1 cellular context compared by ENCODE assay signal in genomic region chr15:84960391-84961113, GRCh38.
TF ChIP-seq lines count a peak whose summit lies in the region.

No MANE protein-coding gene starts in this region.

TF ChIP-seq in K562, 482 proteins besides CTCF, POLR2A, EP300 and RAD21 (continued from another document):
- TF ChIP-seq, protein P1, sequence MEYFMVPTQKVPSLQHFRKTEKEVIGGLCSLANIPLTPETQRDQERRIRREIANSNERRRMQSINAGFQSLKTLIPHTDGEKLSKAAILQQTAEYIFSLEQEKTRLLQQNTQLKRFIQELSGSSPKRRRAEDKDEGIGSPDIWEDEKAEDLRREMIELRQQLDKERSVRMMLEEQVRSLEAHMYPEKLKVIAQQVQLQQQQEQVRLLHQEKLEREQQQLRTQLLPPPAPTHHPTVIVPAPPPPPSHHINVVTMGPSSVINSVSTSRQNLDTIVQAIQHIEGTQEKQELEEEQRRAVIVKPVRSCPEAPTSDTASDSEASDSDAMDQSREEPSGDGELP (CRISPR knock-in tag; IDR thresholded peaks at IDR 0.05; ENCODE audit: borderline replicate concordance), result no peak
- TF ChIP-seq, protein P2, sequence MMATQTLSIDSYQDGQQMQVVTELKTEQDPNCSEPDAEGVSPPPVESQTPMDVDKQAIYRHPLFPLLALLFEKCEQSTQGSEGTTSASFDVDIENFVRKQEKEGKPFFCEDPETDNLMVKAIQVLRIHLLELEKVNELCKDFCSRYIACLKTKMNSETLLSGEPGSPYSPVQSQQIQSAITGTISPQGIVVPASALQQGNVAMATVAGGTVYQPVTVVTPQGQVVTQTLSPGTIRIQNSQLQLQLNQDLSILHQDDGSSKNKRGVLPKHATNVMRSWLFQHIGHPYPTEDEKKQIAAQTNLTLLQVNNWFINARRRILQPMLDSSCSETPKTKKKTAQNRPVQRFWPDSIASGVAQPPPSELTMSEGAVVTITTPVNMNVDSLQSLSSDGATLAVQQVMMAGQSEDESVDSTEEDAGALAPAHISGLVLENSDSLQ (IDR thresholded peaks at IDR 0.05), result 0 out of 2 replicates have a peak, but pooled peaks have one; percentile 32
- no peak for TF ChIP-seq TEAD2 (tag; IDR thresholded peaks at IDR 0.05)
- peak; percentile 77 for TF ChIP-seq ADNP (tag; IDR thresholded peaks at IDR 0.05)
- no peak for TF ChIP-seq MTA2 (IDR thresholded peaks at IDR 0.05; ENCODE audit: low read depth)
- no peak for TF ChIP-seq TEAD4 (IDR thresholded peaks at IDR 0.05; ENCODE audit: low read length)
- TF ChIP-seq TEAD4 (CRISPR knock-in tag; IDR thresholded peaks at IDR 0.05; ENCODE audit: borderline replicate concordance), result no peak
- TF ChIP-seq TAF1 (IDR thresholded peaks at IDR 0.05; ENCODE audit: control insufficient read depth, extremely low read depth, insufficient read depth, low read length, severe bottlenecking), result no peak
- TF ChIP-seq TFAM (CRISPR knock-in tag; conservative IDR thresholded peaks at IDR 0.05), result no peak
- TF ChIP-seq AFF1 (IDR thresholded peaks at IDR 0.05; ENCODE audit: low read depth in 1 of 2, partially characterized antibody in 2 of 2), result peak in 1 of 2 experiments; percentile 32
- TF ChIP-seq ZFP36 (IDR thresholded peaks at IDR 0.05; ENCODE audit: low read depth, low read length, partially characterized antibody), result no peak
- TF ChIP-seq SPI1 (IDR thresholded peaks at IDR 0.05; ENCODE audit: borderline replicate concordance, low read depth, low read length), result peak; percentile 85
- TF ChIP-seq, protein P3, sequence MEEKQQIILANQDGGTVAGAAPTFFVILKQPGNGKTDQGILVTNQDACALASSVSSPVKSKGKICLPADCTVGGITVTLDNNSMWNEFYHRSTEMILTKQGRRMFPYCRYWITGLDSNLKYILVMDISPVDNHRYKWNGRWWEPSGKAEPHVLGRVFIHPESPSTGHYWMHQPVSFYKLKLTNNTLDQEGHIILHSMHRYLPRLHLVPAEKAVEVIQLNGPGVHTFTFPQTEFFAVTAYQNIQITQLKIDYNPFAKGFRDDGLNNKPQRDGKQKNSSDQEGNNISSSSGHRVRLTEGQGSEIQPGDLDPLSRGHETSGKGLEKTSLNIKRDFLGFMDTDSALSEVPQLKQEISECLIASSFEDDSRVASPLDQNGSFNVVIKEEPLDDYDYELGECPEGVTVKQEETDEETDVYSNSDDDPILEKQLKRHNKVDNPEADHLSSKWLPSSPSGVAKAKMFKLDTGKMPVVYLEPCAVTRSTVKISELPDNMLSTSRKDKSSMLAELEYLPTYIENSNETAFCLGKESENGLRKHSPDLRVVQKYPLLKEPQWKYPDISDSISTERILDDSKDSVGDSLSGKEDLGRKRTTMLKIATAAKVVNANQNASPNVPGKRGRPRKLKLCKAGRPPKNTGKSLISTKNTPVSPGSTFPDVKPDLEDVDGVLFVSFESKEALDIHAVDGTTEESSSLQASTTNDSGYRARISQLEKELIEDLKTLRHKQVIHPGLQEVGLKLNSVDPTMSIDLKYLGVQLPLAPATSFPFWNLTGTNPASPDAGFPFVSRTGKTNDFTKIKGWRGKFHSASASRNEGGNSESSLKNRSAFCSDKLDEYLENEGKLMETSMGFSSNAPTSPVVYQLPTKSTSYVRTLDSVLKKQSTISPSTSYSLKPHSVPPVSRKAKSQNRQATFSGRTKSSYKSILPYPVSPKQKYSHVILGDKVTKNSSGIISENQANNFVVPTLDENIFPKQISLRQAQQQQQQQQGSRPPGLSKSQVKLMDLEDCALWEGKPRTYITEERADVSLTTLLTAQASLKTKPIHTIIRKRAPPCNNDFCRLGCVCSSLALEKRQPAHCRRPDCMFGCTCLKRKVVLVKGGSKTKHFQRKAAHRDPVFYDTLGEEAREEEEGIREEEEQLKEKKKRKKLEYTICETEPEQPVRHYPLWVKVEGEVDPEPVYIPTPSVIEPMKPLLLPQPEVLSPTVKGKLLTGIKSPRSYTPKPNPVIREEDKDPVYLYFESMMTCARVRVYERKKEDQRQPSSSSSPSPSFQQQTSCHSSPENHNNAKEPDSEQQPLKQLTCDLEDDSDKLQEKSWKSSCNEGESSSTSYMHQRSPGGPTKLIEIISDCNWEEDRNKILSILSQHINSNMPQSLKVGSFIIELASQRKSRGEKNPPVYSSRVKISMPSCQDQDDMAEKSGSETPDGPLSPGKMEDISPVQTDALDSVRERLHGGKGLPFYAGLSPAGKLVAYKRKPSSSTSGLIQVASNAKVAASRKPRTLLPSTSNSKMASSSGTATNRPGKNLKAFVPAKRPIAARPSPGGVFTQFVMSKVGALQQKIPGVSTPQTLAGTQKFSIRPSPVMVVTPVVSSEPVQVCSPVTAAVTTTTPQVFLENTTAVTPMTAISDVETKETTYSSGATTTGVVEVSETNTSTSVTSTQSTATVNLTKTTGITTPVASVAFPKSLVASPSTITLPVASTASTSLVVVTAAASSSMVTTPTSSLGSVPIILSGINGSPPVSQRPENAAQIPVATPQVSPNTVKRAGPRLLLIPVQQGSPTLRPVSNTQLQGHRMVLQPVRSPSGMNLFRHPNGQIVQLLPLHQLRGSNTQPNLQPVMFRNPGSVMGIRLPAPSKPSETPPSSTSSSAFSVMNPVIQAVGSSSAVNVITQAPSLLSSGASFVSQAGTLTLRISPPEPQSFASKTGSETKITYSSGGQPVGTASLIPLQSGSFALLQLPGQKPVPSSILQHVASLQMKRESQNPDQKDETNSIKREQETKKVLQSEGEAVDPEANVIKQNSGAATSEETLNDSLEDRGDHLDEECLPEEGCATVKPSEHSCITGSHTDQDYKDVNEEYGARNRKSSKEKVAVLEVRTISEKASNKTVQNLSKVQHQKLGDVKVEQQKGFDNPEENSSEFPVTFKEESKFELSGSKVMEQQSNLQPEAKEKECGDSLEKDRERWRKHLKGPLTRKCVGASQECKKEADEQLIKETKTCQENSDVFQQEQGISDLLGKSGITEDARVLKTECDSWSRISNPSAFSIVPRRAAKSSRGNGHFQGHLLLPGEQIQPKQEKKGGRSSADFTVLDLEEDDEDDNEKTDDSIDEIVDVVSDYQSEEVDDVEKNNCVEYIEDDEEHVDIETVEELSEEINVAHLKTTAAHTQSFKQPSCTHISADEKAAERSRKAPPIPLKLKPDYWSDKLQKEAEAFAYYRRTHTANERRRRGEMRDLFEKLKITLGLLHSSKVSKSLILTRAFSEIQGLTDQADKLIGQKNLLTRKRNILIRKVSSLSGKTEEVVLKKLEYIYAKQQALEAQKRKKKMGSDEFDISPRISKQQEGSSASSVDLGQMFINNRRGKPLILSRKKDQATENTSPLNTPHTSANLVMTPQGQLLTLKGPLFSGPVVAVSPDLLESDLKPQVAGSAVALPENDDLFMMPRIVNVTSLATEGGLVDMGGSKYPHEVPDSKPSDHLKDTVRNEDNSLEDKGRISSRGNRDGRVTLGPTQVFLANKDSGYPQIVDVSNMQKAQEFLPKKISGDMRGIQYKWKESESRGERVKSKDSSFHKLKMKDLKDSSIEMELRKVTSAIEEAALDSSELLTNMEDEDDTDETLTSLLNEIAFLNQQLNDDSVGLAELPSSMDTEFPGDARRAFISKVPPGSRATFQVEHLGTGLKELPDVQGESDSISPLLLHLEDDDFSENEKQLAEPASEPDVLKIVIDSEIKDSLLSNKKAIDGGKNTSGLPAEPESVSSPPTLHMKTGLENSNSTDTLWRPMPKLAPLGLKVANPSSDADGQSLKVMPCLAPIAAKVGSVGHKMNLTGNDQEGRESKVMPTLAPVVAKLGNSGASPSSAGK (IDR thresholded peaks at IDR 0.05), result 0 out of 2 replicates have a peak, but pooled peaks have one; percentile 10
- 0 out of 4 replicates have a peak, but pooled peaks of 1 of the 2 experiments have one; percentile 11 for TF ChIP-seq MLLT1 (IDR thresholded peaks at IDR 0.05)
- TF ChIP-seq NFXL1 (CRISPR knock-in tag; IDR thresholded peaks at IDR 0.05), result no peak
- TF ChIP-seq HMGXB4 (CRISPR knock-in tag; IDR thresholded peaks at IDR 0.05), result no peak
- TF ChIP-seq XRCC3 (IDR thresholded peaks at IDR 0.05), result no peak
- no peak for TF ChIP-seq TCF7 (IDR thresholded peaks at IDR 0.05; ENCODE audit: borderline replicate concordance)
- TF ChIP-seq PHF8 (IDR thresholded peaks at IDR 0.05; ENCODE audit: borderline replicate concordance, low read length), result no peak
- peak; percentile 27; the same call in 1 of the 2 replicates for TF ChIP-seq NBN (IDR thresholded peaks at IDR 0.05; ENCODE audit: low read depth)
- peak; percentile 44; the same call in 1 of the 2 replicates for TF ChIP-seq ZBTB7A (IDR thresholded peaks at IDR 0.05; ENCODE audit: borderline replicate concordance, control insufficient read depth, low read depth, low read length)
- 0 out of 4 replicates have a peak, but pooled peaks of 1 of the 2 experiments have one; percentile 30 for TF ChIP-seq ARNT (IDR thresholded peaks at IDR 0.05)
- TF ChIP-seq DNMT1 (IDR thresholded peaks at IDR 0.05), result no peak
- TF ChIP-seq NR1H2 (CRISPR knock-in tag; IDR thresholded peaks at IDR 0.05), result no peak
